Comparison of ENCODE assay signal across 23 cellular contexts in the genomic region with DNA sequence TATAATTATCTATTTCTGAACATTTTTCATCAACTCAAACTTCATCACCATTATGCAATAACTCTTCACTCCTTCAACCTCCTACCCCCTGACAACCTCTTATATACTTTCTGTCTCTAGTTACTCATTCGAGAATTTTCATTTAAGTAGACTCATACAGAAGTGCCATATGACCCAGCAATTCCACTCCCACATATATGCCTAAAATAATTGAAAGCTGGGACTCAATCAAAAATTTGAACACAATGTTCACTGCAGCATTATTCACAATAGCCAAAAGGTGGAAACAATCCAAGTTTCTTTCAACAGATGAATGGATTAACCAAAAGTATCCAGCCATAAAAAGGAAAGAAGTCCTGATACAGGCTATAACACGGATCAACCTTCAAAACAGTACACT. TPM values are rescaled to one million over a fixed set of nuclear protein-coding genes. Genes with fewer than 3 reads are reported as not detected.
DNase-seq lines count a peak whose midpoint lies in the region; TF ChIP-seq lines count a peak whose summit lies in the region.
"Had no signal": no experiment of that assay in that cellular context is flagged by ENCODE, and none has a peak within 500 bp of the region (broad histone marks: within the 10 kb centered on the region; RNA-seq: fewer than 3 reads in every experiment).

No MANE protein-coding gene starts in this region.

- dilution Hi-C loops in mammary epithelial cell (cut with HindIII; ENCODE audit: low sequenced_read_pairs) = no loop called here

- H3K4me3 ChIP-seq in mammary epithelial cell (replicated peaks in 1 of 3; ENCODE audit: insufficient read depth in 1 of 3, low read depth in 2 of 3, low read length in 3 of 3) (no peak overlapping the region), fibroblast of lung (replicated peaks in 1 of 4; ENCODE audit: control extremely low read depth in 1 of 4, insufficient read depth in 1 of 4, low read depth in 3 of 4, low read length in 4 of 4) (no peak overlapping the region), sigmoid colon (no peak overlapping the region)
- H3K4me3 ChIP-seq: SJSA1 had no signal

- no peak for TF ChIP-seq CTCF in MCF 10A (IDR thresholded peaks at IDR 0.05; ENCODE audit: unreplicated experiment)
- no peak for TF ChIP-seq CTCF in mammary epithelial cell (conservative IDR thresholded peaks at IDR 0.05 in 1 of 2, IDR thresholded peaks at IDR 0.05 in 1 of 2; ENCODE audit: extremely low read depth in 1 of 2, insufficient read depth in 1 of 2, low read depth in 1 of 2, low read length in 2 of 2)
- TF ChIP-seq CTCF in fibroblast of lung (conservative IDR thresholded peaks at IDR 0.05 in 1 of 2, IDR thresholded peaks at IDR 0.05 in 1 of 2; ENCODE audit: low read depth in 1 of 2, low read length in 2 of 2) = no peak
- TF ChIP-seq CTCF in sigmoid colon (IDR thresholded peaks at IDR 0.05) = no peak

- H3K4me3 Mint-ChIP-seq in MCF 10A (ENCODE audit: unreplicated experiment) = no peak overlapping the region
- H3K4me3 Mint-ChIP-seq: CD14-positive monocyte had no signal

- H3K79me2 ChIP-seq in mammary epithelial cell (ENCODE audit: insufficient read depth, low read length) (no peaks in the 10 kb centered on the region), fibroblast of lung (ENCODE audit: control insufficient read depth, insufficient read depth, low read length) (no peaks in the 10 kb centered on the region)

- no peaks in the 10 kb centered on the region for H3K9me3 ChIP-seq in mammary epithelial cell (replicated peaks; ENCODE audit: insufficient read depth, low read length)
- H3K9me3 ChIP-seq in fibroblast of lung (ENCODE audit: control insufficient read depth, insufficient read depth, low read depth, low read length) = no peaks in the 10 kb centered on the region
- no peaks in the 10 kb centered on the region for H3K9me3 ChIP-seq in sigmoid colon
- H3K9me3 ChIP-seq: BE2C, SJSA1 had no signal

- H4K20me1 ChIP-seq in mammary epithelial cell (ENCODE audit: insufficient read depth, low read length) = no peaks in the 10 kb centered on the region
- no peaks in the 10 kb centered on the region for H4K20me1 ChIP-seq in fibroblast of lung (ENCODE audit: control insufficient read depth, extremely low read depth, insufficient read depth, low read length)

- intact Hi-C loops in MCF 10A (cut with micrococcal nuclease) = no loop called here
- intact Hi-C loops in mammary epithelial cell (cut with micrococcal nuclease) = no loop called here
- intact Hi-C loops in sigmoid colon (cut with DNase I) = no loop called here

- CTCF ChIA-PET in MCF 10A (lab: Yijun Ruan, JAX) = no interaction called here
- CTCF ChIA-PET in mammary epithelial cell (lab: Charles Lee; ENCODE audit: low non-redundant PET) = no interaction called here

- 22% methylated on average over 2 of the region's 2 CpGs for WGBS in mammary epithelial cell (ENCODE audit: low coverage, missing lambda C conversion rate)
- WGBS in sigmoid colon, 2 donors = 29 to 40% methylated on average over 2 of the region's 2 CpGs

- BruUV-seq in MCF 10A (replicated peaks; lab: Mats Ljungman, UMichigan) = no TSS peak
- no TSS peak for BruUV-seq in mammary epithelial cell (replicated peaks; lab: Mats Ljungman, UMichigan)

- peaks cover 7% of the 10 kb centered on the region for H3K4me1 Mint-ChIP-seq in MCF 10A (ENCODE audit: insufficient read depth, unreplicated experiment)
- H3K4me1 Mint-ChIP-seq: CD14-positive monocyte had no signal

- H3K36me3 ChIP-seq in mammary epithelial cell (ENCODE audit: insufficient read depth, low read length) (no peaks in the 10 kb centered on the region), fibroblast of lung (ENCODE audit: control insufficient read depth, insufficient read depth, low read length) (no peaks in the 10 kb centered on the region), sigmoid colon (no peaks in the 10 kb centered on the region)
- H3K36me3 ChIP-seq: BE2C had no signal

- TF ChIP-seq POLR2A in sigmoid colon (IDR thresholded peaks at IDR 0.05) = no peak

- in situ Hi-C loops in mammary epithelial cell (cut with MboI; ENCODE audit: low sequenced_read_pairs in 2 of 2) = no loop called here

- POLR2A ChIA-PET in MCF 10A (lab: Yijun Ruan, JAX) = no interaction called here

- no peak overlapping the region for H3K9ac ChIP-seq in mammary epithelial cell (ENCODE audit: insufficient read depth, low read length)
- H3K9ac ChIP-seq in fibroblast of lung (ENCODE audit: insufficient read depth, low read length) = no peak overlapping the region

- H3K27me3 ChIP-seq in mammary epithelial cell (ENCODE audit: insufficient read depth, low read length) (peaks cover 3% of the 10 kb centered on the region), fibroblast of lung (ENCODE audit: control insufficient read depth, insufficient read depth, low read length) (no peaks in the 10 kb centered on the region), sigmoid colon (no peaks in the 10 kb centered on the region)
- H3K27me3 ChIP-seq: BE2C, SJSA1 had no signal

- no peak overlapping the region for H2AFZ ChIP-seq in mammary epithelial cell (ENCODE audit: low read depth, low read length)
- no peak overlapping the region for H2AFZ ChIP-seq in fibroblast of lung (ENCODE audit: low read length)

- H3K36me3 Mint-ChIP-seq in MCF 10A (ENCODE audit: insufficient read depth, unreplicated experiment) = no peaks in the 10 kb centered on the region
- H3K36me3 Mint-ChIP-seq: CD14-positive monocyte had no signal

- H3K4me2 ChIP-seq in mammary epithelial cell (ENCODE audit: insufficient read depth, low read depth, low read length) (no peak overlapping the region), fibroblast of lung (ENCODE audit: extremely low read depth, insufficient read depth, low read length) (no peak overlapping the region)

- H3K27me3 Mint-ChIP-seq in MCF 10A (ENCODE audit: insufficient read depth, unreplicated experiment) = peaks cover 10% of the 10 kb centered on the region

- peak; percentile 1 for DNase-seq in MCF 10A (ENCODE audit: unreplicated experiment)
- DNase-seq in mammary epithelial cell = no peak
- peak; percentile 3 to 9 for DNase-seq in fibroblast of lung (ENCODE audit: low read depth in 2 of 2)
- DNase-seq in putamen (ENCODE audit: low spot score) = peak; percentile 59
- no peak for DNase-seq in COLO829 (ENCODE audit: low spot score)
- no peak for DNase-seq in sigmoid colon
- DNase-seq in DMS53 (lab: John Stamatoyannopoulos, UW) = no peak
- DNase-seq: 8988T; ACHN; BE2C; DMS153; NCI-H1105; NCI-H1436 treated with DMSO at 0.1 percent for 48 hours; NCI-H187 treated with DMSO at 0.1 percent for 48 hours; NCI-H2171 treated with DMSO at 0.1 percent for 48 hours; NCI-H524 treated with DMSO at 0.1 percent for 48 hours; NCI-H82; NK-92 treated with Interleukin-12 subunit alpha and Interleukin-12 subunit beta, amount 100 ng/mL, for 24 hours; Right ventricle myocardium superior; RPMI8226 had no signal

- H3K9me3 Mint-ChIP-seq in MCF 10A (ENCODE audit: unreplicated experiment) = no peaks in the 10 kb centered on the region

- TF ChIP-seq EP300 in sigmoid colon (IDR thresholded peaks at IDR 0.05) = no peak

- H3K27ac Mint-ChIP-seq in MCF 10A (ENCODE audit: low read depth, unreplicated experiment) = peak overlapping the region; percentile 2
- H3K27ac Mint-ChIP-seq: CD14-positive monocyte had no signal

- H3K27ac ChIP-seq in mammary epithelial cell (ENCODE audit: insufficient read depth, low read depth, low read length) (no peak overlapping the region), fibroblast of lung (ENCODE audit: insufficient read depth, low read length) (no peak overlapping the region), sigmoid colon (no peak overlapping the region)
- H3K27ac ChIP-seq: SJSA1 had no signal

- H3K4me1 ChIP-seq in mammary epithelial cell (ENCODE audit: insufficient read depth, low read length) (no peaks in the 10 kb centered on the region), fibroblast of lung (ENCODE audit: control insufficient read depth, extremely low read depth, insufficient read depth, low read length) (no peaks in the 10 kb centered on the region), sigmoid colon (no peaks in the 10 kb centered on the region)
- H3K4me1 ChIP-seq: BE2C, SJSA1 had no signal

RNA-seq across cellular contexts. Expression of a gene that starts 24.1 kb away (rescaled TPM):
- total RNA-seq in MCF 10A (2022) (not detected in 2 replicates), mammary epithelial cell (10 to 100 TPM in 1 of 2 donors, under 1 TPM in 1; 0.14 to 16.0 TPM), fibroblast of lung (0.26 and 8.9 TPM in 2 replicates), sigmoid colon (1 to 10 TPM in 2 of 4 donors, under 1 TPM in 2; 0.36 to 1.4 (median 1.1) TPM)
- polyA plus RNA-seq in mammary epithelial cell (not detected), fibroblast of lung (0.26 and 2.6 TPM in 2 replicates), sigmoid colon (under 1 TPM in 1 of 3 donors, not detected in 2; 0.38 TPM)
- polyA minus RNA-seq in mammary epithelial cell (not detected), fibroblast of lung (ENCODE audit: low replicate concordance) (0.43 TPM in 1 of 2 replicates, not detected in the other)
- polyA plus RNA-seq in fibroblast of lung (2012) = 0.27 and 2.6 TPM in 2 replicates
- total RNA-seq: HT-29, Right ventricle myocardium superior had no signal
- polyA plus RNA-seq: CD14-positive monocyte had no signal

Comparison
In these comparisons a context has a peak if more than half of its experiments do, and no peak if none do; other contexts are left out.
1. DNase-seq: peak in MCF 10A (single experiment), fibroblast of lung (2 of 2) and putamen (single experiment); none in mammary epithelial cell (single experiment), COLO829 (single experiment), sigmoid colon (single experiment) and DMS53 (single experiment).